Comparison of ENCODE assay signal across 12 cellular contexts in genomic region chr6:79070206-79070825, GRCh38. TPM values are rescaled to one million over a fixed set of nuclear protein-coding genes. Genes with fewer than 3 reads are reported as not detected.
DNase-seq lines count a peak whose midpoint lies in the region; ATAC-seq, FAIRE-seq and TF ChIP-seq lines count a peak whose summit lies in the region.
"Had no signal": no experiment of that assay in that cellular context is flagged by ENCODE, and none has a peak within 500 bp of the region (broad histone marks: within the 10 kb centered on the region; RNA-seq: fewer than 3 reads in every experiment).

No MANE protein-coding gene starts in this region.

- H3K9me3 ChIP-seq in DND-41 (ENCODE audit: insufficient read depth, low read length, severe bottlenecking) (no peaks in the 10 kb centered on the region), GM12878 (replicated peaks; ENCODE audit: control insufficient read depth, insufficient read depth, low read length) (no peaks in the 10 kb centered on the region)

- 0% methylated on average over 5 of the region's 5 CpGs for WGBS in GM12878 (ENCODE audit: insufficient coverage, insufficient replicate concordance, low lambda C conversion rate, missing lambda C conversion rate)

- no TSS peak for BruUV-seq in GM12878 (replicated peaks; lab: Mats Ljungman, UMichigan)

- RAD21 ChIA-PET in GM12878 (lab: Charles Lee; ENCODE audit: unreplicated experiment) = interaction anchor here (1.5 to 1.9 kb wide), 2 partner anchors 10 to 27 kb away, joined by 4 to 8 read pairs; no protein-coding TSS in a partner anchor

- H2AFZ ChIP-seq in DND-41 (ENCODE audit: low read depth, low read length) (no peak overlapping the region), GM12878 (ENCODE audit: control insufficient read depth, low read depth, low read length) (no peak overlapping the region)

- H3K36me3 ChIP-seq in DND-41 (ENCODE audit: insufficient read depth, low read length) (peaks cover 46% of the 10 kb centered on the region), GM12878 (ENCODE audit: control insufficient read depth in 2 of 2, insufficient read depth in 2 of 2, low read length in 1 of 2) (peaks cover 0 to 8% of the 10 kb centered on the region in 2 experiments; a peak in 2 of 4 replicates)

- H3K27me3 ChIP-seq in DND-41 (ENCODE audit: insufficient read depth, low read length, poor library complexity) (no peaks in the 10 kb centered on the region), GM12878 (replicated peaks in 1 of 2; ENCODE audit: control insufficient read depth in 2 of 2, insufficient read depth in 2 of 2, low read length in 1 of 2) (no peaks in the 10 kb centered on the region)

- no peak for TF ChIP-seq EP300 in GM12878 (IDR thresholded peaks at IDR 0.05; ENCODE audit: borderline replicate concordance in 1 of 2, control insufficient read depth in 1 of 2, low read depth in 2 of 2, low read length in 2 of 2)

- H3K27ac ChIP-seq in DND-41 (ENCODE audit: low read length) (no peak overlapping the region), GM12878 (ENCODE audit: control insufficient read depth, insufficient read depth) (peak overlapping the region; percentile 49)
- H3K27ac ChIP-seq: SK-N-MC had no signal

- H3K4me1 ChIP-seq in DND-41 (ENCODE audit: insufficient read depth, low read length) (peaks cover 44% of the 10 kb centered on the region), GM12878 (ENCODE audit: control insufficient read depth, insufficient read depth, low read length) (peaks cover 20% of the 10 kb centered on the region)

- no peak for TF ChIP-seq RAD21 in GM12878 (IDR thresholded peaks at IDR 0.05; ENCODE audit: insufficient read depth, low read depth, low read length)

- CTCF ChIA-PET in GM12878 (lab: Yijun Ruan, JAX) = no interaction called here

- POLR2A ChIA-PET in GM12878 (lab: Charles Lee) = interaction anchor here (1.6 kb wide), 1 partner anchor 8 kb away, joined by 7 read pairs; the partner anchor contains the start of gene PHIP

- H3K9ac ChIP-seq in DND-41 (ENCODE audit: low read depth, low read length) (no peak overlapping the region), GM12878 (ENCODE audit: control insufficient read depth, insufficient read depth, low read length) (no peak overlapping the region)

- H3K4me2 ChIP-seq in DND-41 (ENCODE audit: insufficient read depth, low read length) = peak overlapping the region; percentile 33; the same call in 1 of the 2 replicates
- H3K4me2 ChIP-seq in GM12878 (ENCODE audit: control insufficient read depth, insufficient read depth) = peak overlapping the region; percentile 88

- TF ChIP-seq CTCF in DND-41 (IDR thresholded peaks at IDR 0.05; ENCODE audit: borderline replicate concordance, extremely low read depth, low read length, poor library complexity, severe bottlenecking) (no peak), GM12878 (IDR thresholded peaks at IDR 0.05 in 2 of 3, conservative IDR thresholded peaks at IDR 0.05 in 1 of 3; ENCODE audit: control insufficient read depth in 2 of 3, extremely low read depth in 1 of 3, insufficient read depth in 1 of 3, low read depth in 3 of 3, low read length in 3 of 3) (no peak)

- peaks cover 56% of the 10 kb centered on the region for H4K20me1 ChIP-seq in DND-41 (ENCODE audit: insufficient read depth, low read length)
- no peaks in the 10 kb centered on the region for H4K20me1 ChIP-seq in GM12878 (ENCODE audit: control insufficient read depth, insufficient read depth)

- TF ChIP-seq POLR2A in GM12878 (IDR thresholded peaks at IDR 0.05; ENCODE audit: low read depth, low read length) = no peak

- ATAC-seq in DND-41 (ENCODE audit: insufficient read depth, low read depth) (no peak), GM19395 (IDR thresholded peaks at IDR 0.05; ENCODE audit: unreplicated experiment) (peak; percentile 88), HG03039 (IDR thresholded peaks at IDR 0.05; ENCODE audit: unreplicated experiment) (peak; percentile 73), GM12878 (peak; percentile 69)

- intact Hi-C loops in GM12878 (cut with micrococcal nuclease; ENCODE audit: unreplicated experiment) = loop anchor here (10.0 kb wide), 1 partner anchor 394 kb away; no protein-coding TSS in a partner anchor

- peak; percentile 69 for FAIRE-seq in GM12878 (lab: Jason Lieb, UNC)

- no peak overlapping the region for H3K4me3 ChIP-seq in DND-41 (ENCODE audit: low read depth in 1 of 2, low read length in 2 of 2)
- no peak overlapping the region for H3K4me3 ChIP-seq in GM12878
- H3K4me3 ChIP-seq: SK-N-MC had no signal

- in situ Hi-C loops in GM12878 (cut with MboI) = no loop called here
- in situ Hi-C loops in G401 (cut with HindIII; ENCODE audit: low sequenced_read_pairs) = no loop called here

- DNase-seq in DND-41 = no peak
- DNase-seq in GM12878 (ENCODE audit: low read depth, low spot score) = no peak
- DNase-seq in HuH-7.5 (ENCODE audit: low spot score) = no peak
- no peak for DNase-seq in pons (ENCODE audit: low spot score)
- DNase-seq in activated naive CD4-positive, alpha-beta T cell treated with anti-CD3 and anti-CD28 coated beads, Interleukin-2, amount 50 U/mL, for 16 hours = no peak
- DNase-seq in G401 (ENCODE audit: low spot score) = no peak
- DNase-seq: activated naive CD4-positive, alpha-beta T cell treated with Interleukin-2 at 50 U/mL for 16 hours; CD4-positive, CD25-positive, alpha-beta regulatory T cell; posterior cingulate gyrus had no signal

- SMC1A ChIA-PET in GM12878 (lab: Charles Lee; ENCODE audit: uncharacterized antibody, unreplicated experiment) = interaction anchor here (0.8 to 1.8 kb wide), 4 partner anchors 8 to 24 kb away, joined by 3 to 4 read pairs (median 4); partner anchors contain the start of gene PHIP

- H3K79me2 ChIP-seq in DND-41 (ENCODE audit: insufficient read depth, low read length) = peaks cover 100% of the 10 kb centered on the region
- H3K79me2 ChIP-seq in GM12878 (ENCODE audit: control insufficient read depth, insufficient read depth, low read length) = peaks cover 88% of the 10 kb centered on the region

TF ChIP-seq in GM12878, 131 proteins besides CTCF, POLR2A, EP300 and RAD21:
- TF ChIP-seq NFIC (IDR thresholded peaks at IDR 0.05; ENCODE audit: low read depth, low read length) (0 out of 2 replicates have a peak, but pooled peaks have one; percentile 7), NKRF (conservative IDR thresholded peaks at IDR 0.05) (no peak), JUNB (IDR thresholded peaks at IDR 0.05) (0 out of 2 replicates have a peak, but pooled peaks have one; percentile 21)

RNA-seq across cellular contexts. Expression of gene PHIP, which starts 7.7 kb away (rescaled TPM):
- total RNA-seq in GM12878 (2013; cell fraction: nucleolus; rRNA removed) = 117 and 124 TPM in 2 replicates
- total RNA-seq in GM12878 (2014; rRNA removed) (22.6 and 28.1 TPM in 2 replicates), GM12878 (2014; rRNA removed; fragmentation: Illumina TruSeq; extraction: Trizol) (34.6 and 36.3 TPM in 2 replicates), GM12878 (2021) (25.2 and 26.5 TPM in 2 replicates)
- polyA plus RNA-seq in GM12878 (2011; ENCODE audit: low read depth) = 7.6 TPM
- polyA plus RNA-seq in GM12878 (2011; rRNA removed) (15.3 and 24.3 TPM in 2 replicates), GM12878 (2014; fragmentation: Illumina TruSeq; extraction: Trizol) (25.7 and 33.7 TPM in 2 replicates), GM12878 (2014; fragmentation: Nextera tagmentation; extraction: Ambion mirVana) (1 to 10 TPM; 8.5 to 9.8 TPM), GM12878 (2014; rRNA removed) (11.2 and 12.2 TPM in 2 replicates), GM12878 (2016; fragmentation: Nextera tagmentation; extraction: Ambion mirVana) (10 to 100 TPM; 17.0 to 18.8 TPM)
- 4.8 and 5.6 TPM in 2 replicates for polyA plus RNA-seq in GM12878 (2011; cell fraction: cytosol; rRNA removed)
- polyA plus RNA-seq in GM12878 (2011; cell fraction: nucleus; rRNA removed) = 34.4 and 39.4 TPM in 2 replicates
- 14.1 and 17.0 TPM in 2 replicates for polyA plus RNA-seq in GM12878 (2012)
- 28.4 and 41.4 TPM in 2 replicates for polyA minus RNA-seq in GM12878 (2011; rRNA and poly(A)+ RNA removed)
- 12.8 and 15.9 TPM in 2 replicates for polyA minus RNA-seq in GM12878 (2011; cell fraction: cytosol; rRNA and poly(A)+ RNA removed)
- 62.6 and 76.3 TPM in 2 replicates for polyA minus RNA-seq in GM12878 (2011; cell fraction: nucleus; rRNA and poly(A)+ RNA removed)
- 13.9 and 23.1 TPM in 2 replicates for total RNA-seq in G401 (2014; rRNA removed; shearing (Covaris generic))
